ENCODE assay signal across 8 cellular contexts in the genomic region with DNA sequence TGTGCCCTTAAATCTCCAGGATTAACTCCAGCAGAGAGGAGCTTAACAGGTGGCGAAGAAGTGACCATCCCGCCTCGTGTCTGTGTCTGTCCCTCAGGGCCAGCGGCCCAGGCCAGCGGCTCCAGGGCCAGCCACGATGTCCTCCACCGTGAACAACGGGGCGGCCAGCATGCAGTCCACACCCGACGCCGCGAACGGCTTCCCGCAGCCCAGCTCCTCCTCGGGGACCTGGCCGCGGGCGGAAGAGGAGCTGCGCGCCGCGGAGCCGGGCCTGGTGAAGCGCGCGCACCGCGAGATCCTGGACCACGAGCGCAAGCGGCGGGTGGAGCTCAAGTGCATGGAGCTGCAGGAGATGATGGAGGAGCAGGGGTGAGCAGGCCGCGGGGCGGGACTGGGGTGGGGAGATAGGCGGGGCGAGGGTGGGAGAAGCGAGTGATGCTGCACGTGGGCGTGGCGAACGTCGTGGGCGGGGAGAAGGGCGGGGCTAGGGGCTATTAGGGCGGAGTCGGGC. TPM values are rescaled to one million over a fixed set of nuclear protein-coding genes. Genes with fewer than 3 reads are reported as not detected.
DNase-seq lines count a peak whose midpoint lies in the region; ATAC-seq and TF ChIP-seq lines count a peak whose summit lies in the region.

No MANE protein-coding gene starts in this region.

- no peak overlapping the region for H3K27ac Mint-ChIP-seq in Caco-2 (ENCODE audit: unreplicated experiment)
- no peak overlapping the region for H3K27ac Mint-ChIP-seq in type B pancreatic cell

- TF ChIP-seq CTCF in Caco-2 (IDR thresholded peaks at IDR 0.05; ENCODE audit: insufficient read depth in 1 of 2, low read depth in 1 of 2, low read length in 1 of 2, severe bottlenecking in 1 of 2, unreplicated experiment in 1 of 2) (no peak), type B pancreatic cell (conservative IDR thresholded peaks at IDR 0.05) (no peak)

- H3K4me3 Mint-ChIP-seq in Caco-2 (ENCODE audit: unreplicated experiment) (peak overlapping the region; percentile 51), type B pancreatic cell (no peak overlapping the region)

- DNase-seq in Caco-2 (peak; percentile 90 to 96), SK-MEL-5 (ENCODE audit: low read depth, low spot score) (peak; percentile 76), glomerular visceral epithelial cell (ENCODE audit: extremely low spot score) (peak; percentile 80), posterior vena cava (ENCODE audit: low spot score) (peak; percentile 92), type B pancreatic cell (ENCODE audit: extremely low spot score, unreplicated experiment) (peak; percentile 89), DMS79 (lab: John Stamatoyannopoulos, UW) (no peak)
- peak; percentile 78 for DNase-seq in activated naive CD4-positive, alpha-beta T cell treated with anti-CD3 and anti-CD28 coated beads, Interleukin-2, amount 50 U/mL, for 16 hours

- in situ Hi-C loops in SK-MEL-5 (cut with HindIII; ENCODE audit: low pct_unique_long_range_greater_than_20kb, low sequenced_read_pairs) = no loop called here

- H3K9me3 ChIP-seq in Caco-2 = no peaks in the 10 kb centered on the region

- peak; percentile 60 for ATAC-seq in HG03095 (IDR thresholded peaks at IDR 0.05; ENCODE audit: unreplicated experiment)

- H3K4me1 Mint-ChIP-seq in Caco-2 (ENCODE audit: low read depth, unreplicated experiment) = no peaks in the 10 kb centered on the region
- peaks cover 9% of the 10 kb centered on the region for H3K4me1 Mint-ChIP-seq in type B pancreatic cell (ENCODE audit: unreplicated experiment)

- no TSS peak for BruUV-seq in Caco-2 (replicated peaks; lab: Mats Ljungman, UMichigan)

- 0 out of 2 replicates have a peak, but pooled peaks cover 2% of the 10 kb centered on the region for H3K4me1 ChIP-seq in Caco-2

- H3K27me3 ChIP-seq in Caco-2 (replicated peaks; ENCODE audit: control insufficient read depth, insufficient read depth, low read length) = no peaks in the 10 kb centered on the region

- intact Hi-C loops in Caco-2 (cut with micrococcal nuclease; ENCODE audit: unreplicated experiment) (no loop called here), posterior vena cava (cut with DNase I) (no loop called here)

- peak overlapping the region; percentile 34 for H3K4me3 ChIP-seq in Caco-2 (ENCODE audit: low read depth, low read length)

- no peaks in the 10 kb centered on the region for H3K9me3 Mint-ChIP-seq in Caco-2 (ENCODE audit: unreplicated experiment)
- no peaks in the 10 kb centered on the region for H3K9me3 Mint-ChIP-seq in type B pancreatic cell

- H3K27me3 Mint-ChIP-seq in Caco-2 (ENCODE audit: insufficient read depth, unreplicated experiment) = peaks cover 13% of the 10 kb centered on the region
- peaks cover 69% of the 10 kb centered on the region for H3K27me3 Mint-ChIP-seq in type B pancreatic cell

- H3K36me3 ChIP-seq in Caco-2 (ENCODE audit: control insufficient read depth, insufficient read depth, low read length) = no peaks in the 10 kb centered on the region

- POLR2A ChIA-PET in Caco-2 (lab: Charles Lee) = interaction anchor here (0.6 kb wide), 3 partner anchors 12 to 69 kb away, joined by 3 to 11 read pairs (median 3); no protein-coding TSS in a partner anchor

- CTCF ChIA-PET in Caco-2 (lab: Charles Lee) = interaction anchor here (1.0 to 1.2 kb wide), 2 partner anchors 28 to 57 kb away, joined by 5 to 10 read pairs; no protein-coding TSS in a partner anchor

- H3K36me3 Mint-ChIP-seq in Caco-2 (ENCODE audit: insufficient read depth, unreplicated experiment) = no peaks in the 10 kb centered on the region
- H3K36me3 Mint-ChIP-seq in type B pancreatic cell = no peaks in the 10 kb centered on the region

RNA-seq across cellular contexts. Expression of a gene that starts 33.3 kb away (rescaled TPM):
- total RNA-seq in Caco-2 (2022) = 0.86 and 1.7 TPM in 2 replicates
- 13.1 and 16.4 TPM in 2 replicates for total RNA-seq in SK-MEL-5 (2014; rRNA removed; shearing (Covaris generic))
- polyA plus RNA-seq in SK-MEL-5 (2015; cell fraction: cytosol; rRNA removed) = 38.8 and 44.1 TPM in 2 replicates
- polyA plus RNA-seq in SK-MEL-5 (2015; cell fraction: nucleus; rRNA removed) = 27.2 and 35.6 TPM in 2 replicates
- total RNA-seq in posterior vena cava = 1 to 10 TPM; 5.2 to 5.3 TPM
- 4.0 and 8.4 TPM in 2 replicates for total RNA-seq in type B pancreatic cell (ENCODE audit: low replicate concordance)
